Comparison of ENCODE assay signal across 2 cellular contexts in the genomic region with DNA sequence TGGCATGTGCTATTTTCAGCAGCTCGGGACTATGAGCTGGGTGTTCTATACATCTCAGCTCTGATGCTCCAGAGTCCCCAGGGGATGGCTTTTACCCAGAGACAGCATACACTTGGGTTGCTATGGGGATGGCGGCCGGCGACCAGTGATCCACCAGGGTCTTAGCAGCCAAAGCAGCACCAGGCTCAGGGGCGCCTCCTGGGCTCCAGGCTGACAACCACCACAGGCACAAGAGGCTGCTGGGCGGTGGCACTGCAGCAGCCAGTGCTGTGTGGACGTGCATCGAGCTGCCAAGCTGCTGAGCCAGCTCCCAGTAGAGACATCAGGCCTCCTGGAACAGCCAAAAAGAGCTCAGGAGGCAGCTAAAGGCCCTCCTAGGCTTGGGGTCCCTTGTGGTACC.
TF ChIP-seq lines count a peak whose summit lies in the region.

No MANE protein-coding gene starts in this region.

TF ChIP-seq in HepG2, 621 proteins besides CTCF, POLR2A, EP300 and RAD21:
- TF ChIP-seq TCF12 (IDR thresholded peaks at IDR 0.05) (no peak), TCF12 (CRISPR knock-in tag; IDR thresholded peaks at IDR 0.05) (no peak), JARID2 (CRISPR knock-in tag; IDR thresholded peaks at IDR 0.05; ENCODE audit: insufficient replicate concordance) (no peak), ZIK1 (CRISPR knock-in tag; IDR thresholded peaks at IDR 0.05; ENCODE audit: borderline replicate concordance, low read depth) (no peak), PPARG (CRISPR knock-in tag; conservative IDR thresholded peaks at IDR 0.05) (no peak)
- TF ChIP-seq, protein P1, sequence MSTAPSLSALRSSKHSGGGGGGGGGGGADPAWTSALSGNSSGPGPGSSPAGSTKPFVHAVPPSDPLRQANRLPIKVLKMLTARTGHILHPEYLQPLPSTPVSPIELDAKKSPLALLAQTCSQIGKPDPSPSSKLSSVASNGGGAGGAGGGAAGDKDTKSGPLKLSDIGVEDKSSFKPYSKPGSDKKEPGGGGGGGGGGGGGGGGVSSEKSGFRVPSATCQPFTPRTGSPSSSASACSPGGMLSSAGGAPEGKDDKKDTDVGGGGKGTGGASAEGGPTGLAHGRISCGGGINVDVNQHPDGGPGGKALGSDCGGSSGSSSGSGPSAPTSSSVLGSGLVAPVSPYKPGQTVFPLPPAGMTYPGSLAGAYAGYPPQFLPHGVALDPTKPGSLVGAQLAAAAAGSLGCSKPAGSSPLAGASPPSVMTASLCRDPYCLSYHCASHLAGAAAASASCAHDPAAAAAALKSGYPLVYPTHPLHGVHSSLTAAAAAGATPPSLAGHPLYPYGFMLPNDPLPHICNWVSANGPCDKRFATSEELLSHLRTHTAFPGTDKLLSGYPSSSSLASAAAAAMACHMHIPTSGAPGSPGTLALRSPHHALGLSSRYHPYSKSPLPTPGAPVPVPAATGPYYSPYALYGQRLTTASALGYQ (CRISPR knock-in tag; IDR thresholded peaks at IDR 0.05) = no peak
- TF ChIP-seq, protein P2, sequence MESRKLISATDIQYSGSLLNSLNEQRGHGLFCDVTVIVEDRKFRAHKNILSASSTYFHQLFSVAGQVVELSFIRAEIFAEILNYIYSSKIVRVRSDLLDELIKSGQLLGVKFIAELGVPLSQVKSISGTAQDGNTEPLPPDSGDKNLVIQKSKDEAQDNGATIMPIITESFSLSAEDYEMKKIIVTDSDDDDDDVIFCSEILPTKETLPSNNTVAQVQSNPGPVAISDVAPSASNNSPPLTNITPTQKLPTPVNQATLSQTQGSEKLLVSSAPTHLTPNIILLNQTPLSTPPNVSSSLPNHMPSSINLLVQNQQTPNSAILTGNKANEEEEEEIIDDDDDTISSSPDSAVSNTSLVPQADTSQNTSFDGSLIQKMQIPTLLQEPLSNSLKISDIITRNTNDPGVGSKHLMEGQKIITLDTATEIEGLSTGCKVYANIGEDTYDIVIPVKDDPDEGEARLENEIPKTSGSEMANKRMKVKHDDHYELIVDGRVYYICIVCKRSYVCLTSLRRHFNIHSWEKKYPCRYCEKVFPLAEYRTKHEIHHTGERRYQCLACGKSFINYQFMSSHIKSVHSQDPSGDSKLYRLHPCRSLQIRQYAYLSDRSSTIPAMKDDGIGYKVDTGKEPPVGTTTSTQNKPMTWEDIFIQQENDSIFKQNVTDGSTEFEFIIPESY (CRISPR knock-in tag; IDR thresholded peaks at IDR 0.05) = peak; percentile 52
- TF ChIP-seq, protein P3, sequence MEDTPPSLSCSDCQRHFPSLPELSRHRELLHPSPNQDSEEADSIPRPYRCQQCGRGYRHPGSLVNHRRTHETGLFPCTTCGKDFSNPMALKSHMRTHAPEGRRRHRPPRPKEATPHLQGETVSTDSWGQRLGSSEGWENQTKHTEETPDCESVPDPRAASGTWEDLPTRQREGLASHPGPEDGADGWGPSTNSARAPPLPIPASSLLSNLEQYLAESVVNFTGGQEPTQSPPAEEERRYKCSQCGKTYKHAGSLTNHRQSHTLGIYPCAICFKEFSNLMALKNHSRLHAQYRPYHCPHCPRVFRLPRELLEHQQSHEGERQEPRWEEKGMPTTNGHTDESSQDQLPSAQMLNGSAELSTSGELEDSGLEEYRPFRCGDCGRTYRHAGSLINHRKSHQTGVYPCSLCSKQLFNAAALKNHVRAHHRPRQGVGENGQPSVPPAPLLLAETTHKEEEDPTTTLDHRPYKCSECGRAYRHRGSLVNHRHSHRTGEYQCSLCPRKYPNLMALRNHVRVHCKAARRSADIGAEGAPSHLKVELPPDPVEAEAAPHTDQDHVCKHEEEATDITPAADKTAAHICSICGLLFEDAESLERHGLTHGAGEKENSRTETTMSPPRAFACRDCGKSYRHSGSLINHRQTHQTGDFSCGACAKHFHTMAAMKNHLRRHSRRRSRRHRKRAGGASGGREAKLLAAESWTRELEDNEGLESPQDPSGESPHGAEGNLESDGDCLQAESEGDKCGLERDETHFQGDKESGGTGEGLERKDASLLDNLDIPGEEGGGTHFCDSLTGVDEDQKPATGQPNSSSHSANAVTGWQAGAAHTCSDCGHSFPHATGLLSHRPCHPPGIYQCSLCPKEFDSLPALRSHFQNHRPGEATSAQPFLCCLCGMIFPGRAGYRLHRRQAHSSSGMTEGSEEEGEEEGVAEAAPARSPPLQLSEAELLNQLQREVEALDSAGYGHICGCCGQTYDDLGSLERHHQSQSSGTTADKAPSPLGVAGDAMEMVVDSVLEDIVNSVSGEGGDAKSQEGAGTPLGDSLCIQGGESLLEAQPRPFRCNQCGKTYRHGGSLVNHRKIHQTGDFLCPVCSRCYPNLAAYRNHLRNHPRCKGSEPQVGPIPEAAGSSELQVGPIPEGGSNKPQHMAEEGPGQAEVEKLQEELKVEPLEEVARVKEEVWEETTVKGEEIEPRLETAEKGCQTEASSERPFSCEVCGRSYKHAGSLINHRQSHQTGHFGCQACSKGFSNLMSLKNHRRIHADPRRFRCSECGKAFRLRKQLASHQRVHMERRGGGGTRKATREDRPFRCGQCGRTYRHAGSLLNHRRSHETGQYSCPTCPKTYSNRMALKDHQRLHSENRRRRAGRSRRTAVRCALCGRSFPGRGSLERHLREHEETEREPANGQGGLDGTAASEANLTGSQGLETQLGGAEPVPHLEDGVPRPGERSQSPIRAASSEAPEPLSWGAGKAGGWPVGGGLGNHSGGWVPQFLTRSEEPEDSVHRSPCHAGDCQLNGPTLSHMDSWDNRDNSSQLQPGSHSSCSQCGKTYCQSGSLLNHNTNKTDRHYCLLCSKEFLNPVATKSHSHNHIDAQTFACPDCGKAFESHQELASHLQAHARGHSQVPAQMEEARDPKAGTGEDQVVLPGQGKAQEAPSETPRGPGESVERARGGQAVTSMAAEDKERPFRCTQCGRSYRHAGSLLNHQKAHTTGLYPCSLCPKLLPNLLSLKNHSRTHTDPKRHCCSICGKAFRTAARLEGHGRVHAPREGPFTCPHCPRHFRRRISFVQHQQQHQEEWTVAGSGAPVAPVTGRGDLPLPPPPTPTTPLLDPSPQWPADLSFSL (CRISPR knock-in tag; IDR thresholded peaks at IDR 0.05) = no peak

TF ChIP-seq in GM12878, 131 proteins besides CTCF, POLR2A, EP300 and RAD21:
- TF ChIP-seq, protein P4, sequence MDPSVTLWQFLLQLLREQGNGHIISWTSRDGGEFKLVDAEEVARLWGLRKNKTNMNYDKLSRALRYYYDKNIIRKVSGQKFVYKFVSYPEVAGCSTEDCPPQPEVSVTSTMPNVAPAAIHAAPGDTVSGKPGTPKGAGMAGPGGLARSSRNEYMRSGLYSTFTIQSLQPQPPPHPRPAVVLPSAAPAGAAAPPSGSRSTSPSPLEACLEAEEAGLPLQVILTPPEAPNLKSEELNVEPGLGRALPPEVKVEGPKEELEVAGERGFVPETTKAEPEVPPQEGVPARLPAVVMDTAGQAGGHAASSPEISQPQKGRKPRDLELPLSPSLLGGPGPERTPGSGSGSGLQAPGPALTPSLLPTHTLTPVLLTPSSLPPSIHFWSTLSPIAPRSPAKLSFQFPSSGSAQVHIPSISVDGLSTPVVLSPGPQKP (IDR thresholded peaks at IDR 0.05; ENCODE audit: low read depth, low read length) = no peak
- TF ChIP-seq, protein P2 (IDR thresholded peaks at IDR 0.05) = peak; percentile 55; the same call in 1 of the 2 replicates
